ENCODE assay signal across 1 cellular context in the genomic region with DNA sequence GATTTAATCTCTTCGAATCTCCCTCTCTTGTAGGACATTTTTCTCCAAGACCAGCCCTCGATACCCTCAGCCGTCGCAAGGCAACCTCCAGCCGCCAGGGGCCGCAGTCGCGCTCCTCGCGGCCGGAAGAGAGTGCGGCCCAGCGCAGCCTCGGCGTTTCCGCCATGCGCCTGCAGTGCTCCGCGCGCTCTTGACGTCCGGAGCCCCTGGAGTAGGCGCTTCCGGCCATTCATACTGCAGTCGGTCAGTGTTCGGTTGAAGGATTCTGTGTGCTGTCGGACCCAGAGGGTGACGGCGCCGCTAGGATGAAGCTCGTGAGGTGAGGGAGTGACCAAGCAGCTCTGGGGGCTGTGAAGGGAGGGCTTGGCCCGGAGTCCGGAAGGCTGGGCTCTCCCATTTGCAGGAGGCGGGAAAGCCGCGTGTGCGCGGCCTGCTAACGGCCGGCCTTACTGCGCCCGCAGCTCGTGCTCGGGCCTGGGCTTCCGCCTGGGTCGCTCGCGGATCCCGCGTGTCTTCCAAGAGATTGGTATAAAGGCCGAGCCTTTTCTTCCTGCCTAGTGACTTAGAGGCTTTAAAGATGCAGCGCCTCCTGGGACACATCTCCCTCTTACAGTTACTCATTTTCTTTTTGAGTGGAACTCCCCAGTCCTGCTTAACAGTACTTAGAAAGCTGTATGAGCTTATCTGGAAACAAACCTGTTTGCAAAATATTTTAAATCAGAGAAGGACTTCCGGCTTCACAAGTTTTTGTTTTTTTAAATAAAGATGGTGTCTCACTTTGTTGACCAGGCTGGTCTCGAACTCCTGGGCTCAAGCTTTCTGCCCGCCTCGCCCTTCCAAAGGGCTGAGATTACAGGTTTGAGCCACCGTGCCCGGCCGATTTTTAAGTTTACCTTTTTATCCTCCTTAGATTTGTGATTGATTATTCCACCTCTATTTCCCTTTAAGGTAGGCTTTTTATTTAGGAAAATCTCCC.
TF ChIP-seq lines count a peak whose summit lies in the region.

A gene (plus strand): TSS at position 190 of the 976 bp plus-strand sequence. CDS start 116 bp downstream, at position 306.

TF ChIP-seq in HepG2, 621 proteins besides CTCF, POLR2A, EP300 and RAD21 (continued from another document and continues in another):
- TF ChIP-seq, protein P1, sequence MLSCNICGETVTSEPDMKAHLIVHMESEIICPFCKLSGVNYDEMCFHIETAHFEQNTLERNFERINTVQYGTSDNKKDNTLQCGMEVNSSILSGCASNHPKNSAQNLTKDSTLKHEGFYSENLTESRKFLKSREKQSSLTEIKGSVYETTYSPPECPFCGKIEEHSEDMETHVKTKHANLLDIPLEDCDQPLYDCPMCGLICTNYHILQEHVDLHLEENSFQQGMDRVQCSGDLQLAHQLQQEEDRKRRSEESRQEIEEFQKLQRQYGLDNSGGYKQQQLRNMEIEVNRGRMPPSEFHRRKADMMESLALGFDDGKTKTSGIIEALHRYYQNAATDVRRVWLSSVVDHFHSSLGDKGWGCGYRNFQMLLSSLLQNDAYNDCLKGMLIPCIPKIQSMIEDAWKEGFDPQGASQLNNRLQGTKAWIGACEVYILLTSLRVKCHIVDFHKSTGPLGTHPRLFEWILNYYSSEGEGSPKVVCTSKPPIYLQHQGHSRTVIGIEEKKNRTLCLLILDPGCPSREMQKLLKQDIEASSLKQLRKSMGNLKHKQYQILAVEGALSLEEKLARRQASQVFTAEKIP (CRISPR knock-in tag; IDR thresholded peaks at IDR 0.05; ENCODE audit: borderline replicate concordance), result no peak
- no peak; the same call in 1 of the 2 replicates for TF ChIP-seq ZNF879 (CRISPR knock-in tag; IDR thresholded peaks at IDR 0.05)
- TF ChIP-seq CBFB (CRISPR knock-in tag; IDR thresholded peaks at IDR 0.05), result peak; percentile 96
- no peak for TF ChIP-seq ZKSCAN1 (IDR thresholded peaks at IDR 0.05; ENCODE audit: low read length)
- TF ChIP-seq SMARCC2 (IDR thresholded peaks at IDR 0.05), result no peak
- TF ChIP-seq THAP11 (CRISPR knock-in tag; IDR thresholded peaks at IDR 0.05), result peak; percentile 96
- TF ChIP-seq ZMYM2 (CRISPR knock-in tag; IDR thresholded peaks at IDR 0.05), result peak; percentile 79; the same call in 1 of the 2 replicates
- 0 out of 2 replicates have a peak, but pooled peaks have one; percentile 59 for TF ChIP-seq TOPORS (CRISPR knock-in tag; IDR thresholded peaks at IDR 0.05)
- TF ChIP-seq RXRB (CRISPR knock-in tag; IDR thresholded peaks at IDR 0.05; ENCODE audit: borderline replicate concordance), result peak; percentile 85
- TF ChIP-seq RARG (CRISPR knock-in tag; IDR thresholded peaks at IDR 0.05; ENCODE audit: low read depth), result no peak
- TF ChIP-seq ARNT2 (CRISPR knock-in tag; IDR thresholded peaks at IDR 0.05; ENCODE audit: low read depth), result peak; percentile 96
- no peak; the same call in 1 of the 2 replicates for TF ChIP-seq MAZ (IDR thresholded peaks at IDR 0.05; ENCODE audit: borderline replicate concordance, low read depth, low read length)
- TF ChIP-seq MAZ (CRISPR knock-in tag; IDR thresholded peaks at IDR 0.05; ENCODE audit: low read depth), result peak; percentile 86
- TF ChIP-seq, protein P2, sequence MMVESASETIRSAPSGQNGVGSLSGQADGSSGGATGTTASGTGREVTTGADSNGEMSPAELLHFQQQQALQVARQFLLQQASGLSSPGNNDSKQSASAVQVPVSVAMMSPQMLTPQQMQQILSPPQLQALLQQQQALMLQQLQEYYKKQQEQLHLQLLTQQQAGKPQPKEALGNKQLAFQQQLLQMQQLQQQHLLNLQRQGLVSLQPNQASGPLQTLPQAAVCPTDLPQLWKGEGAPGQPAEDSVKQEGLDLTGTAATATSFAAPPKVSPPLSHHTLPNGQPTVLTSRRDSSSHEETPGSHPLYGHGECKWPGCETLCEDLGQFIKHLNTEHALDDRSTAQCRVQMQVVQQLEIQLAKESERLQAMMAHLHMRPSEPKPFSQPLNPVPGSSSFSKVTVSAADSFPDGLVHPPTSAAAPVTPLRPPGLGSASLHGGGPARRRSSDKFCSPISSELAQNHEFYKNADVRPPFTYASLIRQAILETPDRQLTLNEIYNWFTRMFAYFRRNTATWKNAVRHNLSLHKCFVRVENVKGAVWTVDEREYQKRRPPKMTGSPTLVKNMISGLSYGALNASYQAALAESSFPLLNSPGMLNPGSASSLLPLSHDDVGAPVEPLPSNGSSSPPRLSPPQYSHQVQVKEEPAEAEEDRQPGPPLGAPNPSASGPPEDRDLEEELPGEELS (CRISPR knock-in tag; IDR thresholded peaks at IDR 0.05), result peak; percentile 75; the same call in 1 of the 2 replicates
- no peak for TF ChIP-seq SIN3B (IDR thresholded peaks at IDR 0.05; ENCODE audit: low read length)
- no peak; the same call in 1 of the 2 replicates for TF ChIP-seq ZBTB7A (CRISPR knock-in tag; IDR thresholded peaks at IDR 0.05)
- TF ChIP-seq MXD4 (CRISPR knock-in tag; IDR thresholded peaks at IDR 0.05), result peak; percentile 98
- TF ChIP-seq ZNF615 (CRISPR knock-in tag; IDR thresholded peaks at IDR 0.05; ENCODE audit: borderline replicate concordance), result peak; percentile 98
- TF ChIP-seq, protein P3, sequence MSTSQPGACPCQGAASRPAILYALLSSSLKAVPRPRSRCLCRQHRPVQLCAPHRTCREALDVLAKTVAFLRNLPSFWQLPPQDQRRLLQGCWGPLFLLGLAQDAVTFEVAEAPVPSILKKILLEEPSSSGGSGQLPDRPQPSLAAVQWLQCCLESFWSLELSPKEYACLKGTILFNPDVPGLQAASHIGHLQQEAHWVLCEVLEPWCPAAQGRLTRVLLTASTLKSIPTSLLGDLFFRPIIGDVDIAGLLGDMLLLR (CRISPR knock-in tag; IDR thresholded peaks at IDR 0.05), result peak; percentile 96; the same call in 1 of the 2 replicates
- peak; percentile 74 for TF ChIP-seq ZNF746 (CRISPR knock-in tag; IDR thresholded peaks at IDR 0.05)
- TF ChIP-seq ZSCAN9 (CRISPR knock-in tag; IDR thresholded peaks at IDR 0.05; ENCODE audit: borderline replicate concordance), result peak; percentile 89
- TF ChIP-seq SIX1 (CRISPR knock-in tag; IDR thresholded peaks at IDR 0.05; ENCODE audit: borderline replicate concordance), result peak; percentile 31; the same call in 1 of the 2 replicates
- TF ChIP-seq TGIF2 (CRISPR knock-in tag; IDR thresholded peaks at IDR 0.05), result peak; percentile 92; the same call in 1 of the 2 replicates
- peak; percentile 96 for TF ChIP-seq TBX2 (CRISPR knock-in tag; IDR thresholded peaks at IDR 0.05; ENCODE audit: borderline replicate concordance)
- peak; percentile 88; the same call in 1 of the 2 replicates for TF ChIP-seq KLF13 (CRISPR knock-in tag; IDR thresholded peaks at IDR 0.05)
- peak; percentile 89 for TF ChIP-seq ZNF253 (CRISPR knock-in tag; IDR thresholded peaks at IDR 0.05; ENCODE audit: borderline replicate concordance)
- TF ChIP-seq ARNTL (CRISPR knock-in tag; IDR thresholded peaks at IDR 0.05), result peak; percentile 66
- TF ChIP-seq, protein P4, sequence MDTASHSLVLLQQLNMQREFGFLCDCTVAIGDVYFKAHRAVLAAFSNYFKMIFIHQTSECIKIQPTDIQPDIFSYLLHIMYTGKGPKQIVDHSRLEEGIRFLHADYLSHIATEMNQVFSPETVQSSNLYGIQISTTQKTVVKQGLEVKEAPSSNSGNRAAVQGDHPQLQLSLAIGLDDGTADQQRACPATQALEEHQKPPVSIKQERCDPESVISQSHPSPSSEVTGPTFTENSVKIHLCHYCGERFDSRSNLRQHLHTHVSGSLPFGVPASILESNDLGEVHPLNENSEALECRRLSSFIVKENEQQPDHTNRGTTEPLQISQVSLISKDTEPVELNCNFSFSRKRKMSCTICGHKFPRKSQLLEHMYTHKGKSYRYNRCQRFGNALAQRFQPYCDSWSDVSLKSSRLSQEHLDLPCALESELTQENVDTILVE (CRISPR knock-in tag; IDR thresholded peaks at IDR 0.05), result peak; percentile 93
- peak; percentile 87 for TF ChIP-seq SRSF1 (optimal IDR thresholded peaks at IDR 0.05; ENCODE audit: low read depth, low read length)
- TF ChIP-seq NFE2 (CRISPR knock-in tag; IDR thresholded peaks at IDR 0.05), result no peak
- no peak; the same call in 1 of the 2 replicates for TF ChIP-seq RFXANK (CRISPR knock-in tag; IDR thresholded peaks at IDR 0.05)
- TF ChIP-seq HNRNPH1 (optimal IDR thresholded peaks at IDR 0.05; ENCODE audit: low read depth, low read length), result no peak
- TF ChIP-seq ZNF781 (CRISPR knock-in tag; IDR thresholded peaks at IDR 0.05; ENCODE audit: borderline replicate concordance, not compliant biosample characterization), result peak; percentile 95
- peak; percentile 87 for TF ChIP-seq CCDC6 (CRISPR knock-in tag; IDR thresholded peaks at IDR 0.05)
- TF ChIP-seq TEAD3 (CRISPR knock-in tag; optimal IDR thresholded peaks at IDR 0.05; ENCODE audit: borderline replicate concordance), result peak; percentile 78
- TF ChIP-seq SMAD1 (CRISPR knock-in tag; IDR thresholded peaks at IDR 0.05; ENCODE audit: borderline replicate concordance, low read depth), result peak; percentile 55; the same call in 1 of the 2 replicates
- TF ChIP-seq KLF16 (CRISPR knock-in tag; IDR thresholded peaks at IDR 0.05), result peak in 1 of 2 experiments; percentile 97; a peak in 2 of 4 replicates
- peak; percentile 73; the same call in 1 of the 2 replicates for TF ChIP-seq ZKSCAN8 (CRISPR knock-in tag; IDR thresholded peaks at IDR 0.05; ENCODE audit: borderline replicate concordance)
- peak; percentile 60; the same call in 1 of the 2 replicates for TF ChIP-seq HCFC1 (IDR thresholded peaks at IDR 0.05; ENCODE audit: low read depth, low read length)
- no peak for TF ChIP-seq WIZ (CRISPR knock-in tag; IDR thresholded peaks at IDR 0.05)
- TF ChIP-seq, protein P5, sequence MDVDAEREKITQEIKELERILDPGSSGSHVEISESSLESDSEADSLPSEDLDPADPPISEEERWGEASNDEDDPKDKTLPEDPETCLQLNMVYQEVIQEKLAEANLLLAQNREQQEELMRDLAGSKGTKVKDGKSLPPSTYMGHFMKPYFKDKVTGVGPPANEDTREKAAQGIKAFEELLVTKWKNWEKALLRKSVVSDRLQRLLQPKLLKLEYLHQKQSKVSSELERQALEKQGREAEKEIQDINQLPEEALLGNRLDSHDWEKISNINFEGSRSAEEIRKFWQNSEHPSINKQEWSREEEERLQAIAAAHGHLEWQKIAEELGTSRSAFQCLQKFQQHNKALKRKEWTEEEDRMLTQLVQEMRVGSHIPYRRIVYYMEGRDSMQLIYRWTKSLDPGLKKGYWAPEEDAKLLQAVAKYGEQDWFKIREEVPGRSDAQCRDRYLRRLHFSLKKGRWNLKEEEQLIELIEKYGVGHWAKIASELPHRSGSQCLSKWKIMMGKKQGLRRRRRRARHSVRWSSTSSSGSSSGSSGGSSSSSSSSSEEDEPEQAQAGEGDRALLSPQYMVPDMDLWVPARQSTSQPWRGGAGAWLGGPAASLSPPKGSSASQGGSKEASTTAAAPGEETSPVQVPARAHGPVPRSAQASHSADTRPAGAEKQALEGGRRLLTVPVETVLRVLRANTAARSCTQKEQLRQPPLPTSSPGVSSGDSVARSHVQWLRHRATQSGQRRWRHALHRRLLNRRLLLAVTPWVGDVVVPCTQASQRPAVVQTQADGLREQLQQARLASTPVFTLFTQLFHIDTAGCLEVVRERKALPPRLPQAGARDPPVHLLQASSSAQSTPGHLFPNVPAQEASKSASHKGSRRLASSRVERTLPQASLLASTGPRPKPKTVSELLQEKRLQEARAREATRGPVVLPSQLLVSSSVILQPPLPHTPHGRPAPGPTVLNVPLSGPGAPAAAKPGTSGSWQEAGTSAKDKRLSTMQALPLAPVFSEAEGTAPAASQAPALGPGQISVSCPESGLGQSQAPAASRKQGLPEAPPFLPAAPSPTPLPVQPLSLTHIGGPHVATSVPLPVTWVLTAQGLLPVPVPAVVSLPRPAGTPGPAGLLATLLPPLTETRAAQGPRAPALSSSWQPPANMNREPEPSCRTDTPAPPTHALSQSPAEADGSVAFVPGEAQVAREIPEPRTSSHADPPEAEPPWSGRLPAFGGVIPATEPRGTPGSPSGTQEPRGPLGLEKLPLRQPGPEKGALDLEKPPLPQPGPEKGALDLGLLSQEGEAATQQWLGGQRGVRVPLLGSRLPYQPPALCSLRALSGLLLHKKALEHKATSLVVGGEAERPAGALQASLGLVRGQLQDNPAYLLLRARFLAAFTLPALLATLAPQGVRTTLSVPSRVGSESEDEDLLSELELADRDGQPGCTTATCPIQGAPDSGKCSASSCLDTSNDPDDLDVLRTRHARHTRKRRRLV (CRISPR knock-in tag; IDR thresholded peaks at IDR 0.05), result peak; percentile 84; the same call in 1 of the 2 replicates
- peak; percentile 52 for TF ChIP-seq ZNF776 (CRISPR knock-in tag; IDR thresholded peaks at IDR 0.05)
- peak; percentile 17; the same call in 1 of the 2 replicates for TF ChIP-seq TBX3 (IDR thresholded peaks at IDR 0.05; ENCODE audit: borderline replicate concordance)
- TF ChIP-seq, protein P6, sequence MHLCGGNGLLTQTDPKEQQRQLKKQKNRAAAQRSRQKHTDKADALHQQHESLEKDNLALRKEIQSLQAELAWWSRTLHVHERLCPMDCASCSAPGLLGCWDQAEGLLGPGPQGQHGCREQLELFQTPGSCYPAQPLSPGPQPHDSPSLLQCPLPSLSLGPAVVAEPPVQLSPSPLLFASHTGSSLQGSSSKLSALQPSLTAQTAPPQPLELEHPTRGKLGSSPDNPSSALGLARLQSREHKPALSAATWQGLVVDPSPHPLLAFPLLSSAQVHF (CRISPR knock-in tag; IDR thresholded peaks at IDR 0.05), result peak; percentile 93
- TF ChIP-seq ZNF224 (CRISPR knock-in tag; IDR thresholded peaks at IDR 0.05), result peak; percentile 88; the same call in 1 of the 2 replicates
- no peak for TF ChIP-seq RBM22 (optimal IDR thresholded peaks at IDR 0.05; ENCODE audit: low read length)
- TF ChIP-seq XRCC5 (optimal IDR thresholded peaks at IDR 0.05; ENCODE audit: low read length), result peak; percentile 92
- TF ChIP-seq, protein P7, sequence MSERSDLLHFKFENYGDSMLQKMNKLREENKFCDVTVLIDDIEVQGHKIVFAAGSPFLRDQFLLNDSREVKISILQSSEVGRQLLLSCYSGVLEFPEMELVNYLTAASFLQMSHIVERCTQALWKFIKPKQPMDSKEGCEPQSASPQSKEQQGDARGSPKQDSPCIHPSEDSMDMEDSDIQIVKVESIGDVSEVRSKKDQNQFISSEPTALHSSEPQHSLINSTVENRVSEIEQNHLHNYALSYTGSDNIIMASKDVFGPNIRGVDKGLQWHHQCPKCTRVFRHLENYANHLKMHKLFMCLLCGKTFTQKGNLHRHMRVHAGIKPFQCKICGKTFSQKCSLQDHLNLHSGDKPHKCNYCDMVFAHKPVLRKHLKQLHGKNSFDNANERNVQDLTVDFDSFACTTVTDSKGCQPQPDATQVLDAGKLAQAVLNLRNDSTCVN (CRISPR knock-in tag; IDR thresholded peaks at IDR 0.05; ENCODE audit: borderline replicate concordance), result peak; percentile 83; the same call in 1 of the 2 replicates
- TF ChIP-seq NAIF1 (CRISPR knock-in tag; IDR thresholded peaks at IDR 0.05; ENCODE audit: borderline replicate concordance), result peak; percentile 93
- TF ChIP-seq, protein P8, sequence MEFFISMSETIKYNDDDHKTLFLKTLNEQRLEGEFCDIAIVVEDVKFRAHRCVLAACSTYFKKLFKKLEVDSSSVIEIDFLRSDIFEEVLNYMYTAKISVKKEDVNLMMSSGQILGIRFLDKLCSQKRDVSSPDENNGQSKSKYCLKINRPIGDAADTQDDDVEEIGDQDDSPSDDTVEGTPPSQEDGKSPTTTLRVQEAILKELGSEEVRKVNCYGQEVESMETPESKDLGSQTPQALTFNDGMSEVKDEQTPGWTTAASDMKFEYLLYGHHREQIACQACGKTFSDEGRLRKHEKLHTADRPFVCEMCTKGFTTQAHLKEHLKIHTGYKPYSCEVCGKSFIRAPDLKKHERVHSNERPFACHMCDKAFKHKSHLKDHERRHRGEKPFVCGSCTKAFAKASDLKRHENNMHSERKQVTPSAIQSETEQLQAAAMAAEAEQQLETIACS (CRISPR knock-in tag; IDR thresholded peaks at IDR 0.05), result peak; percentile 75
- TF ChIP-seq SNAPC2 (CRISPR knock-in tag; IDR thresholded peaks at IDR 0.05), result peak; percentile 91
